9 cellular contexts compared by ENCODE assay signal in genomic region chr12:72282721-72283120, GRCh38. TPM values are rescaled to one million over a fixed set of nuclear protein-coding genes. Genes with fewer than 3 reads are reported as not detected.
DNase-seq lines count a peak whose midpoint lies in the region; ATAC-seq, FAIRE-seq and TF ChIP-seq lines count a peak whose summit lies in the region.
"Had no signal": no experiment of that assay in that cellular context is flagged by ENCODE, and none has a peak within 500 bp of the region (broad histone marks: within the 10 kb centered on the region; RNA-seq: fewer than 3 reads in every experiment).

No MANE protein-coding gene starts in this region.

- no peak for TF ChIP-seq POLR2A in HepG2 (IDR thresholded peaks at IDR 0.05; ENCODE audit: insufficient read depth in 1 of 2, low read depth in 2 of 2, low read length in 2 of 2)

- no peak overlapping the region for H3K27ac Mint-ChIP-seq in activated CD4-positive, alpha-beta memory T cell treated with anti-CD3 and anti-CD28 coated beads for 36 hours

- no peaks in the 10 kb centered on the region for H3K79me2 ChIP-seq in HepG2 (ENCODE audit: insufficient read depth, low read length)

- H3K9me3 ChIP-seq in HepG2 (ENCODE audit: low read length), result no peaks in the 10 kb centered on the region

- TF ChIP-seq CTCF in AG09309 (IDR thresholded peaks at IDR 0.05; ENCODE audit: control insufficient read depth, insufficient read depth, low read depth, low read length, missing control alignments) (peak; percentile 56), astrocyte of the spinal cord (IDR thresholded peaks at IDR 0.05; ENCODE audit: low read depth, low read length) (peak; percentile 80), HepG2 (CRISPR knock-in tag; IDR thresholded peaks at IDR 0.05) (peak; percentile 31)

- H3K27ac ChIP-seq in HepG2 (ENCODE audit: extremely low read length, insufficient read depth, low read length), result no peak overlapping the region

- no peak for DNase-seq in AG09309 (ENCODE audit: low read depth)
- peak; percentile 26 for DNase-seq in H7
- DNase-seq in astrocyte of the spinal cord (ENCODE audit: low read depth, low spot score), result peak; percentile 53
- no peak for DNase-seq in HepG2 (ENCODE audit: low spot score)
- DNase-seq in activated CD4-positive, alpha-beta memory T cell treated with anti-CD3 and anti-CD28 coated beads for 36 hours, result no peak
- DNase-seq in activated CD8-positive, alpha-beta memory T cell treated with anti-CD3 and anti-CD28 coated beads, Interleukin-2, amount 50 U/mL, for 48 hours, result no peak
- DNase-seq in HCEC 1CT, result no peak
- no peak for DNase-seq in NCI-H345 (lab: John Stamatoyannopoulos, UW)
- DNase-seq: DMS79 had no signal

- no TSS peak for BruUV-seq in HepG2 (replicated peaks; lab: Mats Ljungman, UMichigan)

- H4K20me1 ChIP-seq in HepG2 (ENCODE audit: insufficient read depth, low read length), result no peaks in the 10 kb centered on the region

- H3K4me3 ChIP-seq in AG09309 (ENCODE audit: control insufficient read depth, low read depth, low read length) (no peak overlapping the region), H7 (ENCODE audit: insufficient read depth, low read depth, low read length) (no peak overlapping the region), astrocyte of the spinal cord (ENCODE audit: low read depth, low read length) (no peak overlapping the region), HepG2 (replicated peaks in 1 of 3; ENCODE audit: insufficient read depth in 1 of 3, low read depth in 2 of 3, low read length in 3 of 3) (no peak overlapping the region)

- H3K27me3 ChIP-seq in H7 (ENCODE audit: control insufficient read depth, insufficient read depth, low read length) (no peaks in the 10 kb centered on the region), HepG2 (ENCODE audit: control insufficient read depth in 1 of 2, insufficient read depth in 2 of 2, low read length in 2 of 2) (no peaks in the 10 kb centered on the region)

- POLR2A ChIA-PET in HepG2 (lab: Yijun Ruan, JAX), result no interaction called here
- POLR2A ChIA-PET in activated CD4-positive, alpha-beta memory T cell treated with anti-CD3 and anti-CD28 coated beads for 36 hours (lab: Charles Lee), result no interaction called here

- WGBS in HepG2 (ENCODE audit: low lambda C conversion rate), result 0% methylated on average over 1 of the region's 1 CpG

- no peaks in the 10 kb centered on the region for H3K27me3 Mint-ChIP-seq in activated CD4-positive, alpha-beta memory T cell treated with anti-CD3 and anti-CD28 coated beads for 36 hours

- FAIRE-seq in HepG2 (lab: Jason Lieb, UNC), result no peak

- no peak overlapping the region for H3K4me3 Mint-ChIP-seq in activated CD4-positive, alpha-beta memory T cell treated with anti-CD3 and anti-CD28 coated beads for 36 hours

- H3K36me3 Mint-ChIP-seq in activated CD4-positive, alpha-beta memory T cell treated with anti-CD3 and anti-CD28 coated beads for 36 hours, result no peaks in the 10 kb centered on the region

- H2AFZ ChIP-seq in HepG2 (ENCODE audit: low read length), result no peak overlapping the region

- TF ChIP-seq RAD21 in HepG2 (CRISPR knock-in tag; IDR thresholded peaks at IDR 0.05), result no peak

- no peaks in the 10 kb centered on the region for H3K4me1 Mint-ChIP-seq in activated CD4-positive, alpha-beta memory T cell treated with anti-CD3 and anti-CD28 coated beads for 36 hours (ENCODE audit: low read depth)

- H3K4me2 ChIP-seq in HepG2 (ENCODE audit: low read depth, low read length), result no peak overlapping the region

- ATAC-seq in HepG2, result peak; percentile 68; the same call in 2 of the 3 replicates

- CTCF ChIA-PET in HepG2 (lab: Yijun Ruan, JAX; ENCODE audit: low intra/inter-chr PET ratio, low total read pairs), result no interaction called here
- CTCF ChIA-PET in activated CD4-positive, alpha-beta memory T cell treated with anti-CD3 and anti-CD28 coated beads for 36 hours (lab: Charles Lee), result no interaction called here

- intact Hi-C loops in HepG2 (cut with micrococcal nuclease; ENCODE audit: unreplicated experiment), result no loop called here
- intact Hi-C loops in activated CD4-positive, alpha-beta memory T cell treated with anti-CD3 and anti-CD28 coated beads for 36 hours (cut with micrococcal nuclease), result no loop called here

- H3K9me3 Mint-ChIP-seq in activated CD4-positive, alpha-beta memory T cell treated with anti-CD3 and anti-CD28 coated beads for 36 hours, result peaks cover 2% of the 10 kb centered on the region

- in situ Hi-C loops in astrocyte of the spinal cord (cut with HindIII; ENCODE audit: low sequenced_read_pairs) (no loop called here), HepG2 (cut with HindIII; ENCODE audit: extremely low pct_ligation_motif_present, low pct_unique_long_range_greater_than_20kb) (no loop called here)

- no peaks in the 10 kb centered on the region for H3K36me3 ChIP-seq in H7 (replicated peaks; ENCODE audit: control insufficient read depth, insufficient read depth, low read length)
- H3K36me3 ChIP-seq in HepG2 (replicated peaks in 1 of 2; ENCODE audit: control insufficient read depth in 1 of 2, insufficient read depth in 2 of 2, low read length in 2 of 2), result no peaks in the 10 kb centered on the region

- no peak overlapping the region for H3K9ac ChIP-seq in HepG2 (ENCODE audit: insufficient read depth, low read depth, low read length)

- H3K4me1 ChIP-seq in HepG2 (ENCODE audit: insufficient read depth, low read length), result no peaks in the 10 kb centered on the region

- TF ChIP-seq EP300 in HepG2 (IDR thresholded peaks at IDR 0.05; ENCODE audit: low read depth in 2 of 2, low read length in 2 of 2), result no peak
- TF ChIP-seq EP300 in HepG2 (CRISPR knock-in tag; IDR thresholded peaks at IDR 0.05; ENCODE audit: borderline replicate concordance), result no peak

TF ChIP-seq in HepG2, 621 proteins besides CTCF, POLR2A, EP300 and RAD21:
- peak; percentile 47 for TF ChIP-seq STAG1 (CRISPR knock-in tag; IDR thresholded peaks at IDR 0.05)
- no peak for TF ChIP-seq GLI4 (CRISPR knock-in tag; IDR thresholded peaks at IDR 0.05; ENCODE audit: borderline replicate concordance)
- no peak for TF ChIP-seq ZNF564 (CRISPR knock-in tag; IDR thresholded peaks at IDR 0.05)

RNA-seq across cellular contexts. Expression of gene TRHDE, which starts 10.6 kb away (rescaled TPM):
- total RNA-seq in H7 (2014; rRNA removed; shearing (Covaris generic)), result 0.70 and 3.5 TPM in 2 replicates
- not detected in 2 replicates for total RNA-seq in HepG2 (2016; rRNA removed; fragmentation: Illumina TruSeq; extraction: Trizol)
- not detected in 2 replicates for total RNA-seq in HepG2 (2016; cell fraction: cytosol; rRNA removed; fragmentation: Illumina TruSeq; extraction: Trizol; ENCODE audit: low read depth)
- 0.01 TPM in 1 of 2 replicates, not detected in the other for total RNA-seq in HepG2 (2016; cell fraction: insoluble cytoplasmic fraction; rRNA removed; fragmentation: Illumina TruSeq; extraction: Trizol)
- not detected in 2 replicates for total RNA-seq in HepG2 (2016; cell fraction: membrane; rRNA removed; fragmentation: Illumina TruSeq; extraction: Trizol)
- total RNA-seq in HepG2 (2016; cell fraction: nucleus; rRNA removed; fragmentation: Illumina TruSeq; extraction: Trizol), result not detected in 2 replicates
- polyA plus RNA-seq in HepG2 (2011; rRNA removed), result not detected in 2 replicates
- not detected in 2 replicates for polyA plus RNA-seq in HepG2 (2011; cell fraction: cytosol; rRNA removed)
- polyA plus RNA-seq in HepG2 (2011; cell fraction: nucleus; rRNA removed), result not detected in 2 replicates
- polyA plus RNA-seq in HepG2 (2012), result not detected in 2 replicates
- polyA plus RNA-seq in HepG2 (2016; cell fraction: cytosol; fragmentation: Illumina TruSeq; extraction: Trizol; ENCODE audit: low read depth), result not detected in 2 replicates
- polyA plus RNA-seq in HepG2 (2016; cell fraction: insoluble cytoplasmic fraction; fragmentation: Illumina TruSeq; extraction: Trizol; ENCODE audit: low read depth), result not detected in 2 replicates
- polyA plus RNA-seq in HepG2 (2016; cell fraction: membrane; fragmentation: Illumina TruSeq; extraction: Trizol; ENCODE audit: low read depth), result not detected in 2 replicates
- not detected in 2 replicates for polyA plus RNA-seq in HepG2 (2016; cell fraction: nucleus; fragmentation: Illumina TruSeq; extraction: Trizol; ENCODE audit: insufficient read depth, low read depth)
- polyA minus RNA-seq in HepG2 (2011; rRNA and poly(A)+ RNA removed; ENCODE audit: low replicate concordance), result 0.02 TPM in 1 of 2 replicates, not detected in the other
- polyA minus RNA-seq in HepG2 (2011; cell fraction: cytosol; rRNA and poly(A)+ RNA removed), result not detected in 2 replicates
- polyA minus RNA-seq in HepG2 (2011; cell fraction: nucleus; rRNA and poly(A)+ RNA removed), result not detected in 2 replicates
- not detected for total RNA-seq in activated CD4-positive, alpha-beta memory T cell treated with anti-CD3 and anti-CD28 coated beads for 36 hours

Comparison
In these comparisons a context has a peak if more than half of its experiments do, and no peak if none do; other contexts are left out.
1. DNase-seq: peak in H7 (single experiment) and astrocyte of the spinal cord (single experiment); none in AG09309 (single experiment), HepG2 (single experiment), activated CD4-positive, alpha-beta memory T cell treated with anti-CD3 and anti-CD28 coated beads for 36 hours (single experiment), activated CD8-positive, alpha-beta memory T cell treated with anti-CD3 and anti-CD28 coated beads, Interleukin-2, amount 50 U/mL, for 48 hours (single experiment), HCEC 1CT (single experiment) and NCI-H345 (single experiment).
2. Peak in every context shown above with its lines, with median percentiles within 50 percentile points of each other: CTCF ChIP-seq.